In the genomic region with DNA sequence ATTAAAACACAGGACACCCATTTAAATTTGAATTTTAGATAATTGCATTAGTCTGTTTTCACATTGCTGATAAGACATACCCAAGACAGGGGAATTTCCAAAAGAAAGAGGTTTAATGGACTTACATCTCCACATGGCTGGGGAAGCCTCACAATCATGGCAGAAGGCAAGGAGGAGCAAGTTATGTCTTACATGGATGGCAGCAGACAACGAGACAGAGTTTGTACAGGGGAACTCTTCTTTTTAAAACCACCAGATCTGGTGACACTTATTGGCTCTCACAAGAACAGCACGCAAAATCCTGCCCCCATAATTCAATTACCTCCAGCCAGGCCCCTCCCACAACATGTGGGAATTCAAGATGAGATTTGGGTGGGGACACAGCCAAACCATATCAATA, we compare ENCODE assay signal across 29 cellular contexts.
"Had no signal": no experiment of that assay in that cellular context is flagged by ENCODE, and none has a peak within 500 bp of the region (broad histone marks: within the 10 kb centered on the region; RNA-seq: fewer than 3 reads in every experiment).

No MANE protein-coding gene starts in this region.

- H3K4me3 ChIP-seq: neural progenitor cell, ovary, psoas muscle, right lobe of liver, sigmoid colon, stomach, thoracic aorta, tibial artery, transverse colon, upper lobe of right lung, uterus had no signal

- H3K36me3 Mint-ChIP-seq: natural killer cell treated with Interleukin-12 subunit alpha and Interleukin-12 subunit beta and Interleukin-15 and Interleukin-18, amount 100 ng/mL, for 72 hours; stimulated activated effector memory CD8-positive, alpha-beta T cell treated with anti-CD3 and anti-CD28 coated beads, Interleukin-12 subunit alpha, Interleukin-12 subunit beta, amount 100 ng/mL, for 72 hours; type B pancreatic cell had no signal

- H3K27ac ChIP-seq: neural progenitor cell, ovary, parathyroid adenoma, psoas muscle, right lobe of liver, sigmoid colon, stomach, thoracic aorta, tibial artery, transverse colon, upper lobe of right lung, uterus had no signal

- H3K79me2 ChIP-seq: parathyroid adenoma had no signal

- H3K4me1 ChIP-seq: uterus had no signal

- H3K4me3 Mint-ChIP-seq: natural killer cell treated with Interleukin-12 subunit alpha and Interleukin-12 subunit beta and Interleukin-15 and Interleukin-18, amount 100 ng/mL, for 72 hours; nephron progenitor cell; neural progenitor cell; stimulated activated effector memory CD8-positive, alpha-beta T cell treated with anti-CD3 and anti-CD28 coated beads, Interleukin-12 subunit alpha, Interleukin-12 subunit beta, amount 100 ng/mL, for 72 hours; stimulated activated naive B cell treated with anti-CD40 and anti-IgM and Interleukin-4, amounts not matched to agents 10 μg/mL and 1 μg/mL and 100 μg/mL, for 72 hours; stimulated activated naive CD8-positive, alpha-beta T cell treated with anti-CD3 and anti-CD28 coated beads, Interleukin-15, Interleukin-2, amounts not matched to agents 100 ng/mL and 50 ng/mL, for 24 hours; type B pancreatic cell had no signal

- H3K9me3 ChIP-seq: ovary, right lobe of liver, sigmoid colon, stomach, thoracic aorta, transverse colon, upper lobe of right lung, uterus had no signal

- FAIRE-seq: small intestine had no signal

- DNase-seq: naive thymus-derived CD8-positive, alpha-beta T cell; nephron progenitor cell; occipital lobe; ovary; posterior cingulate gyrus; psoas muscle; right cardiac atrium; right lobe of liver; sigmoid colon; small intestine; stimulated activated CD4-positive, alpha-beta T cell treated with anti-CD3 and anti-CD28 coated beads, Interleukin-15, amount 100 ng/mL, for 24 hours; stimulated activated CD4-positive, alpha-beta T cell treated with anti-CD3 and anti-CD28 coated beads, Interleukin-2, amount 100 ng/mL, for 24 hours; stimulated activated CD4-positive, alpha-beta T cell treated with anti-CD3 and anti-CD28 coated beads, Interleukin-2, amount 100 ng/mL, for 48 hours; stimulated activated CD4-positive, alpha-beta T cell treated with anti-CD3 and anti-CD28 coated beads, Interleukin-4, amount 100 ng/mL, for 24 hours; stimulated activated naive B cell treated with anti-CD40 and anti-IgM and Interleukin-4, amounts not matched to agents 10 μg/mL and 1 μg/mL and 100 μg/mL, for 72 hours; stimulated activated naive CD4-positive, alpha-beta T cell treated with Interleukin-2 at 50 U/mL for 16 hours; stomach; transverse colon; upper lobe of right lung; uterus had no signal

- H3K4me2 ChIP-seq: neural progenitor cell had no signal

- H2AFZ ChIP-seq: neural progenitor cell, parathyroid adenoma had no signal

- ATAC-seq: naive thymus-derived CD8-positive, alpha-beta T cell; natural killer cell treated with Interleukin-12 subunit alpha and Interleukin-12 subunit beta and Interleukin-15 and Interleukin-18, amount 100 ng/mL, for 72 hours; psoas muscle; right cardiac atrium; right lobe of liver; stimulated activated effector memory CD8-positive, alpha-beta T cell treated with anti-CD3 and anti-CD28 coated beads, Interleukin-12 subunit alpha, Interleukin-12 subunit beta, amount 100 ng/mL, for 72 hours; stimulated activated naive B cell treated with anti-CD40 and anti-IgM and Interleukin-4, amounts not matched to agents 10 μg/mL and 1 μg/mL and 100 μg/mL, for 72 hours; upper lobe of right lung had no signal

- H3K36me3 ChIP-seq: neural progenitor cell, ovary, right lobe of liver, sigmoid colon, stomach, thoracic aorta, tibial artery, transverse colon, upper lobe of right lung, uterus had no signal

- H3K9ac ChIP-seq: neural progenitor cell, parathyroid adenoma had no signal

- H3K27ac Mint-ChIP-seq: naive thymus-derived CD8-positive, alpha-beta T cell; natural killer cell treated with Interleukin-12 subunit alpha and Interleukin-12 subunit beta and Interleukin-15 and Interleukin-18, amount 100 ng/mL, for 72 hours; nephron progenitor cell; neural progenitor cell; progenitor cell of endocrine pancreas; stimulated activated effector memory CD8-positive, alpha-beta T cell treated with anti-CD3 and anti-CD28 coated beads, Interleukin-12 subunit alpha, Interleukin-12 subunit beta, amount 100 ng/mL, for 72 hours; stimulated activated naive B cell treated with anti-CD40 and anti-IgM and Interleukin-4, amounts not matched to agents 10 μg/mL and 1 μg/mL and 100 μg/mL, for 72 hours; stimulated activated naive CD8-positive, alpha-beta T cell treated with anti-CD3 and anti-CD28 coated beads, Interleukin-15, Interleukin-2, amounts not matched to agents 100 ng/mL and 50 ng/mL, for 24 hours; type B pancreatic cell had no signal

- H3K27me3 ChIP-seq: neural progenitor cell, ovary, right lobe of liver, sigmoid colon, tibial artery, transverse colon, upper lobe of right lung, uterus had no signal

- H3K9me3 Mint-ChIP-seq: natural killer cell treated with Interleukin-12 subunit alpha and Interleukin-12 subunit beta and Interleukin-15 and Interleukin-18, amount 100 ng/mL, for 72 hours had no signal
